In the genomic region with DNA sequence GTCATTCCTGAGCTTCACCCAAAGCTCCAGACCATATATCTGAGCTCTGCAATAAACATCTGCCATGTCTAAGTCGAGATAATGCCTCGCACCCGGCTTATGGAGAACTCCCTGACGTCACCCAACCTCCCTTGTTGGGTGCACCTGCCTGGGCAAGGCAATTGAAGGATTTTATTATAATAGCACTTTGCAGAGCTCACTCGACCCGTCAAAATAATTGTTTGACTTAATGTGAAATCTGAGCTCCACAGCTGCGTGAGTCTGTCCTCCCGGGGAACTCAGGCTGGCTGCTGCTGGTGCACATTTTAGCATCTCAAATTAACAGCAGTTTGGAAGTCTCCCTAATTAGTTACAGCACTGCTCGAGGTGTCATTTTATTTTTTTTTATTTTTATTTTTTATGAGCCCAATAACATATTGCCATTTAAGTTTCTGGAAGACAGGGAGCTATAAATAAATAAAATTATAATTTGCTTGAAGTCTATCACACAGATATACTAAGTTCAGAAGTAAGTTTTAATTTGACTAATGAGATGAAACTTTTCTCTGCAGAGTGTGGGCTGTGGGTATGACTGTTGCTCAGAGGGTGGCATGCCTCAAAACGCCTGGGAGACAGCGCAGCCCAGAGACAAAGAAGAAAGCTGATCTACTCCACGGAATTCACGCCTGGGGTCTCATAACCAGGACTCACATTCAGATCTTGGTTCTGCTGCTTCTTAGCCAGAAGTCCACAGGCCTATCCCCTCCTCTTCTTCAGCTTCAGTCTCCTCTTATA, we compare ENCODE assay signal across 15 cellular contexts.
DNase-seq lines count a peak whose midpoint lies in the region.
"Had no signal": no experiment of that assay in that cellular context is flagged by ENCODE, and none has a peak within 500 bp of the region (broad histone marks: within the 10 kb centered on the region; RNA-seq: fewer than 3 reads in every experiment).

No MANE protein-coding gene starts in this region.

- H2BK120ac ChIP-seq in neuronal stem cell (ENCODE audit: low read depth, low read length): no peak overlapping the region

- no peak overlapping the region for H3K4me3 ChIP-seq in SJCRH30
- H3K4me3 ChIP-seq in neuronal stem cell (ENCODE audit: low read length in 2 of 2): no peak overlapping the region

- H3K4me1 ChIP-seq in SJCRH30 (peaks cover 11% of the 10 kb centered on the region; the same call in 1 of the 2 replicates), neuronal stem cell (ENCODE audit: control insufficient read depth in 2 of 2, insufficient read depth in 1 of 2, low read depth in 1 of 2, low read length in 2 of 2) (peaks cover 0 to 16% of the 10 kb centered on the region in 2 donors)

- no peak overlapping the region for H3K14ac ChIP-seq in neuronal stem cell (ENCODE audit: low read length)

- H3K36me3 ChIP-seq in SJCRH30 (no peaks in the 10 kb centered on the region), neuronal stem cell (replicated peaks in 1 of 2; ENCODE audit: control insufficient read depth in 2 of 2, insufficient read depth in 2 of 2, low read length in 2 of 2) (no peaks in the 10 kb centered on the region)

- H4K8ac ChIP-seq in neuronal stem cell (ENCODE audit: low read depth, low read length): no peak overlapping the region

- no peak overlapping the region for H3K9ac ChIP-seq in neuronal stem cell (ENCODE audit: low read depth, low read length, poor library complexity)

- H3K27ac ChIP-seq in SJCRH30: peak overlapping the region; percentile 49
- peak overlapping the region; percentile 20 for H3K27ac ChIP-seq in neuronal stem cell (replicated peaks; ENCODE audit: low read length)
- H3K27ac ChIP-seq in substantia nigra (ENCODE audit: low read depth, low read length, poor library complexity, severe bottlenecking): no peak overlapping the region
- H3K27ac ChIP-seq: 22Rv1, epithelial cell of prostate had no signal

- H3K4me2 ChIP-seq in neuronal stem cell (ENCODE audit: insufficient read depth, low read length, poor library complexity, severe bottlenecking): no peak overlapping the region

- no peak overlapping the region for H2BK5ac ChIP-seq in neuronal stem cell (ENCODE audit: low read length)

- no peak overlapping the region for H2AK5ac ChIP-seq in neuronal stem cell (ENCODE audit: low read depth, low read length)

- H3K27me3 ChIP-seq in SJCRH30 (no peaks in the 10 kb centered on the region), neuronal stem cell (ENCODE audit: control insufficient read depth in 3 of 3, insufficient read depth in 3 of 3, low read depth in 1 of 3, low read length in 3 of 3) (no peaks in the 10 kb centered on the region)

- H3K18ac ChIP-seq in neuronal stem cell (ENCODE audit: low read length): no peak overlapping the region

- no peak overlapping the region for H3K23ac ChIP-seq in neuronal stem cell (ENCODE audit: low read depth, low read length, poor library complexity)

- no peak overlapping the region for H4K91ac ChIP-seq in neuronal stem cell (ENCODE audit: low read depth, low read length, poor library complexity)

- H3K79me1 ChIP-seq in neuronal stem cell (ENCODE audit: low read depth, low read length): no peaks in the 10 kb centered on the region

- H2AFZ ChIP-seq in neuronal stem cell (ENCODE audit: low read length): no peak overlapping the region

- H3K9me3 ChIP-seq in SJCRH30 (replicated peaks): no peaks in the 10 kb centered on the region
- H3K9me3 ChIP-seq in neuronal stem cell (replicated peaks in 1 of 2; ENCODE audit: control insufficient read depth in 2 of 2, insufficient read depth in 1 of 2, low read depth in 1 of 2, low read length in 2 of 2): no peaks in the 10 kb centered on the region

- H3K4ac ChIP-seq in neuronal stem cell (ENCODE audit: low read length): no peak overlapping the region

- WGBS in neuronal stem cell (ENCODE audit: extremely low coverage in 2 of 2, insufficient read length in 2 of 2, insufficient replicate concordance in 1 of 2), 2 donors: no CpG with 5 or more reads among the region's 13 CpGs

- H2BK12ac ChIP-seq in neuronal stem cell (ENCODE audit: low read length): no peak overlapping the region

- DNase-seq in DMS 273 (lab: John Stamatoyannopoulos, UW; ENCODE audit: unreplicated experiment) (peak; percentile 4), DMS 273 treated with DMSO at 0.1 percent for 48 hours (lab: John Stamatoyannopoulos, UW) (no peak), NCI-H187 (lab: John Stamatoyannopoulos, UW) (peak; percentile 46 to 61), SJCRH30 (peak; percentile 72 to 91), neuronal stem cell (ENCODE audit: low spot score) (no peak), AG08395 (ENCODE audit: low spot score) (no peak), substantia nigra (lab: John Stamatoyannopoulos, UW) (no peak), HT-29 (ENCODE audit: low spot score) (no peak)
- DNase-seq: activated B cell treated with CpG ODN at 0.5 μM for 24 hours; CD4-positive, alpha-beta T cell; cerebellar nuclear complex; H7; naive B cell had no signal

- H2BK15ac ChIP-seq in neuronal stem cell (ENCODE audit: low read length): no peak overlapping the region

Comparison
In these comparisons a context has a peak if more than half of its experiments do, and no peak if none do; other contexts are left out.
1. DNase-seq: peak in DMS 273 (single experiment), NCI-H187 (2 of 2) and SJCRH30 (2 of 2); none in DMS 273 treated with DMSO at 0.1 percent for 48 hours (single experiment), neuronal stem cell (single experiment), AG08395 (single experiment), substantia nigra (0 of 49) and HT-29 (single experiment).